ENCODE assay signal across 13 cellular contexts in the genomic region with DNA sequence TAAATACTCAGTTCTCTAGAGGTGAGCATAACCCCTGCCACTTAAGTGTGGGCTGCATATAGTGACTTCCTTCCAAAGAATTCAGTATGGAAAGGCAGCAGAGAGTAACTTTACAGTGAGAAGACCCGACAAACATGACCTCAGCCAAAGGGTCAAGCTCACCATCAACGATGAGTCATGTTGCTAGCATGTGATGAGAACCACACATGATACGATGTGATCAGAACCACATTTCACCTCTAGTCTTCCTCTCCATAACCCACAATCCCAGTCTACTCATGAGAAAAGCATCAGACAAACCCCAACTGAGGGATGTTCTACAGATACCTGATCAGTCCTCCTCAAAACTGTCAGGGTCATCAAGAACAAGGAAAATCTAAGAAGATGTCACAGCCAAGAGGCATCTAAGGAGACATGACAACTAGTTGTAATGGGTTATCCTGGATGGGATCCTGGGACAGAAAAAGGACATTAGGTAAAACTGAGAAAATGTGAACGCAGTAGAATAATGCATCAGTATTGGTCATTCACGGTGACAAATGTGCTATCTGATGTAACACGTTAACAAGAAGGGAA. TPM values are rescaled to one million over a fixed set of nuclear protein-coding genes. Genes with fewer than 3 reads are reported as not detected.
DNase-seq lines count a peak whose midpoint lies in the region; ATAC-seq and TF ChIP-seq lines count a peak whose summit lies in the region.
"Had no signal": no experiment of that assay in that cellular context is flagged by ENCODE, and none has a peak within 500 bp of the region (broad histone marks: within the 10 kb centered on the region; RNA-seq: fewer than 3 reads in every experiment).

No MANE protein-coding gene starts in this region.

- ATAC-seq in heart right ventricle (no peak), SK-N-SH treated with all-trans-retinoic acid at 6 μM for 48 hours (peak; percentile 74), HG03520 (IDR thresholded peaks at IDR 0.05; ENCODE audit: unreplicated experiment) (no peak), body of pancreas (no peak)

- no peak overlapping the region for H3K27ac Mint-ChIP-seq in activated CD4-positive, alpha-beta memory T cell treated with anti-CD3 and anti-CD28 coated beads, Interleukin-2, amount 10 ng/mL, durations not matched to agents 7 days and 5 days

- WGBS in heart right ventricle, 2 donors: 65% methylated on average over 6 of the region's 6 CpGs
- 72 to 83% methylated on average over 6 of the region's 6 CpGs for WGBS in body of pancreas, 2 donors

- H3K4me3 Mint-ChIP-seq in activated CD4-positive, alpha-beta memory T cell treated with anti-CD3 and anti-CD28 coated beads, Interleukin-2, amount 10 ng/mL, durations not matched to agents 7 days and 5 days: no peak overlapping the region

- CTCF ChIA-PET in activated CD4-positive, alpha-beta memory T cell treated with anti-CD3 and anti-CD28 coated beads, Interleukin-2, amount 10 ng/mL, durations not matched to agents 7 days and 5 days (lab: Charles Lee): interaction anchor here (0.5 to 1.9 kb wide), 4 partner anchors 10 to 322 kb away, joined by 3 to 7 read pairs (median 3); no protein-coding TSS in a partner anchor

- POLR2A ChIA-PET in activated CD4-positive, alpha-beta memory T cell treated with anti-CD3 and anti-CD28 coated beads, Interleukin-2, amount 10 ng/mL, durations not matched to agents 7 days and 5 days (lab: Charles Lee): no interaction called here

- TF ChIP-seq CTCF in right atrium auricular region (IDR thresholded peaks at IDR 0.05): no peak
- TF ChIP-seq CTCF in heart right ventricle (IDR thresholded peaks at IDR 0.05): no peak
- TF ChIP-seq CTCF in body of pancreas (IDR thresholded peaks at IDR 0.05): no peak

- H3K36me3 Mint-ChIP-seq in activated CD4-positive, alpha-beta memory T cell treated with anti-CD3 and anti-CD28 coated beads, Interleukin-2, amount 10 ng/mL, durations not matched to agents 7 days and 5 days (ENCODE audit: low read depth): peaks cover 24% of the 10 kb centered on the region

- TF ChIP-seq POLR2A in body of pancreas (IDR thresholded peaks at IDR 0.05): no peak

- H3K27me3 Mint-ChIP-seq in activated CD4-positive, alpha-beta memory T cell treated with anti-CD3 and anti-CD28 coated beads, Interleukin-2, amount 10 ng/mL, durations not matched to agents 7 days and 5 days: no peaks in the 10 kb centered on the region

- DNase-seq in right atrium auricular region (ENCODE audit: low spot score) (no peak), heart right ventricle (no peak), fibroblast of peridontal ligament (ENCODE audit: extremely low read depth) (peak; percentile 94), GF-D8 (lab: John Stamatoyannopoulos, UW) (no peak), body of pancreas (no peak)
- DNase-seq in activated CD4-positive, alpha-beta memory T cell treated with anti-CD3 and anti-CD28 coated beads, Interleukin-2, amount 10 ng/mL, durations not matched to agents 7 days and 5 days: no peak
- DNase-seq: cerebellar nuclear complex; hypothalamus; NCI-H1930; stimulated activated CD8-positive, alpha-beta memory T cell treated with anti-CD3 and anti-CD28 coated beads, Interleukin-4, amount 100 ng/mL, for 48 hours; T-helper 9 cell had no signal

- H3K27ac ChIP-seq in right atrium auricular region (peak overlapping the region; percentile 67 to 83), heart right ventricle (no peak overlapping the region), body of pancreas (no peak overlapping the region)

- H3K4me1 Mint-ChIP-seq in activated CD4-positive, alpha-beta memory T cell treated with anti-CD3 and anti-CD28 coated beads, Interleukin-2, amount 10 ng/mL, durations not matched to agents 7 days and 5 days: peaks cover 11% of the 10 kb centered on the region

- H3K4me3 ChIP-seq in right atrium auricular region (no peak overlapping the region), heart right ventricle (no peak overlapping the region), body of pancreas (no peak overlapping the region)

- H3K27me3 ChIP-seq in right atrium auricular region (no peaks in the 10 kb centered on the region), heart right ventricle (no peaks in the 10 kb centered on the region), body of pancreas (no peaks in the 10 kb centered on the region)

- no peaks in the 10 kb centered on the region for H3K36me3 ChIP-seq in right atrium auricular region
- H3K36me3 ChIP-seq in heart right ventricle: peaks cover 0 to 52% (median 3%) of the 10 kb centered on the region in 9 donors
- H3K36me3 ChIP-seq in body of pancreas (replicated peaks in 1 of 2; ENCODE audit: insufficient read depth in 1 of 2, low read depth in 2 of 2): no peaks in the 10 kb centered on the region

- intact Hi-C loops in heart right ventricle (cut with DNase I): loop anchor here in 1 of 10 donors (10.0 kb wide), 1 partner anchor 414 kb away; the partner anchor contains the start of gene GATA2
- intact Hi-C loops in body of pancreas (cut with DNase I): no loop called here

- no peaks in the 10 kb centered on the region for H3K9me3 Mint-ChIP-seq in activated CD4-positive, alpha-beta memory T cell treated with anti-CD3 and anti-CD28 coated beads, Interleukin-2, amount 10 ng/mL, durations not matched to agents 7 days and 5 days

- H3K9me3 ChIP-seq in right atrium auricular region (no peaks in the 10 kb centered on the region), heart right ventricle (no peaks in the 10 kb centered on the region), body of pancreas (no peaks in the 10 kb centered on the region)

- peaks cover 0 to 86% of the 10 kb centered on the region in 2 donors for H3K4me1 ChIP-seq in right atrium auricular region
- H3K4me1 ChIP-seq in heart right ventricle: peaks cover 9 to 78% (median 44%) of the 10 kb centered on the region in 9 donors
- peaks cover 56% of the 10 kb centered on the region for H3K4me1 ChIP-seq in body of pancreas

TF ChIP-seq in SK-N-SH treated with all-trans-retinoic acid at 6 μM for 48 hours, 23 proteins besides CTCF, POLR2A, EP300 and RAD21:
- TF ChIP-seq BACH2 (CRISPR knock-in tag; IDR thresholded peaks at IDR 0.05; ENCODE audit: borderline replicate concordance) (no peak), ISL1 (CRISPR knock-in tag; IDR thresholded peaks at IDR 0.05) (no peak), SNAI2 (CRISPR knock-in tag; IDR thresholded peaks at IDR 0.05) (no peak), ARNTL (CRISPR knock-in tag; IDR thresholded peaks at IDR 0.05; ENCODE audit: borderline replicate concordance, low read depth) (no peak), TOX (CRISPR knock-in tag; IDR thresholded peaks at IDR 0.05; ENCODE audit: borderline replicate concordance) (no peak), ZNF70 (CRISPR knock-in tag; IDR thresholded peaks at IDR 0.05) (no peak), CSRNP3 (CRISPR knock-in tag; IDR thresholded peaks at IDR 0.05) (no peak), CSDC2 (CRISPR knock-in tag; IDR thresholded peaks at IDR 0.05) (no peak), ZC3H10 (CRISPR knock-in tag; IDR thresholded peaks at IDR 0.05) (no peak), TSHZ2 (CRISPR knock-in tag; IDR thresholded peaks at IDR 0.05) (no peak)

RNA-seq across cellular contexts. Expression of gene SEC61A1, which starts 28.2 kb away (rescaled TPM):
- total RNA-seq in right atrium auricular region (100 to 1,000 TPM in 1 of 2 donors, 10 to 100 TPM in 1; 74.5 to 109 TPM), heart right ventricle (100 to 1,000 TPM in 1 of 10 donors, 10 to 100 TPM in 9; 54.8 to 111 (median 62.1) TPM), body of pancreas (100 to 1,000 TPM; 168 to 207 TPM)
- 100 to 1,000 TPM in 1 of 2 donors, 10 to 100 TPM in 1; 41.0 to 131 TPM for polyA plus RNA-seq in heart right ventricle
- 100 to 1,000 TPM; 194 to 203 TPM for total RNA-seq in activated CD4-positive, alpha-beta memory T cell treated with anti-CD3 and anti-CD28 coated beads, Interleukin-2, amount 10 ng/mL, durations not matched to agents 7 days and 5 days

RNA-seq across cellular contexts. Expression of gene RUVBL1, which starts 43.2 kb away (rescaled TPM):
- total RNA-seq in right atrium auricular region (10 to 100 TPM; 20.9 to 31.0 TPM), heart right ventricle (10 to 100 TPM; 23.5 to 34.4 (median 25.6) TPM), body of pancreas (10 to 100 TPM in 1 of 2 donors, 1 to 10 TPM in 1; 7.5 to 22.1 TPM)
- polyA plus RNA-seq in heart right ventricle: 10 to 100 TPM in 1 of 2 donors, 1 to 10 TPM in 1; 9.4 to 38.5 TPM
- total RNA-seq in activated CD4-positive, alpha-beta memory T cell treated with anti-CD3 and anti-CD28 coated beads, Interleukin-2, amount 10 ng/mL, durations not matched to agents 7 days and 5 days: 10 to 100 TPM; 56.3 to 62.3 TPM

Comparison
In these comparisons a context has a peak if more than half of its experiments do, and no peak if none do; other contexts are left out.
1. H3K27ac ChIP-seq: peak in right atrium auricular region (2 of 2); none in heart right ventricle (0 of 10) and body of pancreas (0 of 4).